ENCODE assay signal across 8 cellular contexts in the genomic region with DNA sequence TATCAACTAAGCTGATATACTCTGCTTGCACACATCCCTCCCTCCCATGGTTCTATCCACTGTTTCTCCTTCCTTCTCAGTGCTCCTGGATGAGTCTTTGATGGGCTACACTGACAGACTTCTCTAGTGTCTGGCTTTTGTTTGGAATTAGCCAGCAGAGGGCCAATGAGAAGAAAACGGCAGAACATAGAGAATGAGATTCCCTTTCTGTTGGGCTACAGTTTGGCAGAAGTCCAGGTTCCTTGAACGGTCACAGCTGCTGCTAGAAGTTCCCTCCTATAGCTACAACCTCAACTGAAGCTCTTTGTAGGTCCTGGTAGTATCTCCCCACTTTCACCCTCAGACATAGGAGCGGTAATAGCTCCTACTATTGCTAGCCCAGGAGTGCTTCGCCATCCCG.
DNase-seq lines count a peak whose midpoint lies in the region; ATAC-seq, FAIRE-seq and TF ChIP-seq lines count a peak whose summit lies in the region.

No MANE protein-coding gene starts in this region.

- no peak for FAIRE-seq in bronchial epithelial cell (lab: Jason Lieb, UNC)

- H3K27me3 Mint-ChIP-seq in neural crest cell (ENCODE audit: low read depth): no peaks in the 10 kb centered on the region

- no peak for ATAC-seq in HG03520 (IDR thresholded peaks at IDR 0.05; ENCODE audit: unreplicated experiment)
- no peak for ATAC-seq in GM18870 (IDR thresholded peaks at IDR 0.05; ENCODE audit: unreplicated experiment)

- H3K4me1 Mint-ChIP-seq in neural crest cell: peaks cover 7% of the 10 kb centered on the region

- no peaks in the 10 kb centered on the region for H3K36me3 ChIP-seq in bronchial epithelial cell (ENCODE audit: control insufficient read depth, insufficient read depth, low read length)

- H3K27me3 ChIP-seq in bronchial epithelial cell (ENCODE audit: control insufficient read depth, insufficient read depth, low read length): no peaks in the 10 kb centered on the region

- TF ChIP-seq CTCF in GM12872 (IDR thresholded peaks at IDR 0.05; ENCODE audit: insufficient read depth, low read depth, low read length) (0 out of 3 replicates have a peak, but pooled peaks have one; percentile 6), bronchial epithelial cell (IDR thresholded peaks at IDR 0.05; ENCODE audit: insufficient read depth, low read length, severe bottlenecking) (no peak), neural crest cell (conservative IDR thresholded peaks at IDR 0.05) (peak; percentile 15)

- DNase-seq in NCI-H2107 treated with DMSO at 0.1 percent for 48 hours (lab: John Stamatoyannopoulos, UW; ENCODE audit: unreplicated experiment) (peak; percentile 84), bronchial epithelial cell (ENCODE audit: low read depth) (peak; percentile 9), neural crest cell (ENCODE audit: low read depth, low spot score) (no peak), cerebellar nuclear complex (lab: John Stamatoyannopoulos, UW) (no peak), kidney tubule cell (ENCODE audit: low spot score) (no peak)

- H3K4me3 ChIP-seq in bronchial epithelial cell (ENCODE audit: low read depth, low read length): no peak overlapping the region

- H3K4me3 Mint-ChIP-seq in neural crest cell: no peak overlapping the region

- no peaks in the 10 kb centered on the region for H3K9me3 Mint-ChIP-seq in neural crest cell

- H3K27ac Mint-ChIP-seq in neural crest cell (ENCODE audit: unreplicated experiment): no peak overlapping the region

- no peaks in the 10 kb centered on the region for H3K36me3 Mint-ChIP-seq in neural crest cell (ENCODE audit: low read depth)

Comparison
In these comparisons a context has a peak if more than half of its experiments do, and no peak if none do; other contexts are left out.
1. DNase-seq: peak in NCI-H2107 treated with DMSO at 0.1 percent for 48 hours (single experiment) and bronchial epithelial cell (single experiment); none in neural crest cell (single experiment), cerebellar nuclear complex (0 of 2) and kidney tubule cell (single experiment).